In genomic region chr1:39504436-39504835, GRCh38 we compare ENCODE assay signal across 2 cellular contexts. TPM values are rescaled to one million over a fixed set of nuclear protein-coding genes. Genes with fewer than 3 reads are reported as not detected.
"Had no signal": no experiment of that assay in that cellular context is flagged by ENCODE, and none has a peak within 500 bp of the region (broad histone marks: within the 10 kb centered on the region; RNA-seq: fewer than 3 reads in every experiment).

No MANE protein-coding gene starts in this region.

RNA-seq across cellular contexts. Expression of gene BMP8A, which starts 13.0 kb away (rescaled TPM):
- total RNA-seq: HT1080, IMR-90 had no signal
- polyA plus RNA-seq: IMR-90 had no signal
